10 cellular contexts compared by ENCODE assay signal in genomic region chr5:64594601-64595518, GRCh38.
DNase-seq lines count a peak whose midpoint lies in the region; TF ChIP-seq lines count a peak whose summit lies in the region.
"Had no signal": no experiment of that assay in that cellular context is flagged by ENCODE, and none has a peak within 500 bp of the region (broad histone marks: within the 10 kb centered on the region; RNA-seq: fewer than 3 reads in every experiment).

No MANE protein-coding gene starts in this region.

- no peak for TF ChIP-seq POLR2A in testis (IDR thresholded peaks at IDR 0.05)

- no peak overlapping the region for H2AFZ ChIP-seq in SK-N-SH (ENCODE audit: low read depth)

- no peaks in the 10 kb centered on the region for H4K20me1 ChIP-seq in SK-N-SH (ENCODE audit: insufficient read depth)

- H3K27ac ChIP-seq in SK-N-SH (ENCODE audit: low read depth in 2 of 2, low read length in 1 of 2) = no peak overlapping the region
- no peak overlapping the region for H3K27ac ChIP-seq in cardiac muscle cell
- peak overlapping the region; percentile 19 to 32 for H3K27ac ChIP-seq in testis

- no peaks in the 10 kb centered on the region for H3F3A ChIP-seq in SK-N-SH (replicated peaks; ENCODE audit: insufficient read depth)

- TF ChIP-seq RAD21 in SK-N-SH (IDR thresholded peaks at IDR 0.05; ENCODE audit: low read length) = 0 out of 2 replicates have a peak, but pooled peaks have one; percentile 5

- DNase-seq in NCI-H2227 (lab: John Stamatoyannopoulos, UW; ENCODE audit: unreplicated experiment) (peak; percentile 3), NCI-H2227 treated with DMSO at 0.1 percent for 48 hours (lab: John Stamatoyannopoulos, UW) (no peak), SK-N-SH (no peak), cardiac muscle cell (ENCODE audit: low read depth in 1 of 2, low spot score in 1 of 2) (peak; percentile 7 to 35), testis (peak; percentile 26), NCI-H2196 treated with DMSO at 0.1 percent for 48 hours (lab: John Stamatoyannopoulos, UW; ENCODE audit: unreplicated experiment) (no peak), DMS79 (lab: John Stamatoyannopoulos, UW) (no peak), NCI-H1048 (lab: John Stamatoyannopoulos, UW) (no peak)
- DNase-seq: NCI-H2107, retina had no signal

- POLR2A ChIA-PET in SK-N-SH (lab: Yijun Ruan, JAX) = no interaction called here

- H3K79me2 ChIP-seq in SK-N-SH (ENCODE audit: insufficient read depth) = no peaks in the 10 kb centered on the region

- WGBS in SK-N-SH (ENCODE audit: low lambda C conversion rate) = 2% methylated on average over 5 of the region's 5 CpGs
- 53 to 55% methylated on average over 5 of the region's 5 CpGs for WGBS in testis, 2 donors

- H3K27me3 ChIP-seq in SK-N-SH (ENCODE audit: insufficient read depth) (peaks cover 13% of the 10 kb centered on the region; the same call in 1 of the 2 replicates), cardiac muscle cell (no peaks in the 10 kb centered on the region), testis (no peaks in the 10 kb centered on the region)

- no peaks in the 10 kb centered on the region for H3K9me2 ChIP-seq in SK-N-SH

- CTCF ChIA-PET in SK-N-SH (lab: Yijun Ruan, JAX) = interaction anchor here (1.1 to 1.6 kb wide), 4 partner anchors 10 to 366 kb away, joined by 3 to 6 read pairs (median 4); no protein-coding TSS in a partner anchor

- H3K9me3 ChIP-seq in SK-N-SH (no peaks in the 10 kb centered on the region), cardiac muscle cell (ENCODE audit: low read depth) (no peaks in the 10 kb centered on the region), testis (no peaks in the 10 kb centered on the region)

- H3K4me2 ChIP-seq in SK-N-SH = no peak overlapping the region

- no peaks in the 10 kb centered on the region for H3K36me3 ChIP-seq in SK-N-SH (replicated peaks in 1 of 2; ENCODE audit: control insufficient read depth in 1 of 2, insufficient read depth in 2 of 2, low read length in 1 of 2)
- H3K36me3 ChIP-seq in cardiac muscle cell = no peaks in the 10 kb centered on the region
- H3K36me3 ChIP-seq in testis (ENCODE audit: low read depth, missing control alignments) = no peaks in the 10 kb centered on the region

- peak; percentile 34; the same call in 1 of the 2 replicates for TF ChIP-seq CTCF in SK-N-SH (IDR thresholded peaks at IDR 0.05)
- TF ChIP-seq CTCF in cardiac muscle cell (IDR thresholded peaks at IDR 0.05; ENCODE audit: low read depth, low read length) = peak; percentile 31
- TF ChIP-seq CTCF in testis (IDR thresholded peaks at IDR 0.05) = peak; percentile 43 to 51 (median 50)

- intact Hi-C loops in testis (cut with DNase I; ENCODE audit: low total_unique reads) = loop anchor here (10.0 kb wide), 1 partner anchor 90 kb away; the partner anchor contains the start of gene RGS7BP

- TF ChIP-seq EP300 in SK-N-SH (IDR thresholded peaks at IDR 0.05; ENCODE audit: borderline replicate concordance in 1 of 2, low read depth in 1 of 2, low read length in 1 of 2) = no peak

- H3K9ac ChIP-seq in SK-N-SH = no peak overlapping the region

- H3K4me1 ChIP-seq in SK-N-SH (ENCODE audit: control insufficient read depth in 1 of 2, insufficient read depth in 2 of 2, low read depth in 1 of 2, low read length in 1 of 2) = no peaks in the 10 kb centered on the region
- H3K4me1 ChIP-seq in cardiac muscle cell (ENCODE audit: low read depth) = no peaks in the 10 kb centered on the region
- H3K4me1 ChIP-seq in testis = peaks cover 10% of the 10 kb centered on the region

- H3K4me3 ChIP-seq in SK-N-SH (ENCODE audit: low read depth in 2 of 2, low read length in 1 of 2) = no peak overlapping the region
- H3K4me3 ChIP-seq in cardiac muscle cell = no peak overlapping the region
- H3K4me3 ChIP-seq in testis = no peak overlapping the region

TF ChIP-seq in SK-N-SH, 30 proteins besides CTCF, POLR2A, EP300 and RAD21:
- no peak for TF ChIP-seq NRF1 (IDR thresholded peaks at IDR 0.05; ENCODE audit: low read depth, low read length)
- TF ChIP-seq, protein P1, sequence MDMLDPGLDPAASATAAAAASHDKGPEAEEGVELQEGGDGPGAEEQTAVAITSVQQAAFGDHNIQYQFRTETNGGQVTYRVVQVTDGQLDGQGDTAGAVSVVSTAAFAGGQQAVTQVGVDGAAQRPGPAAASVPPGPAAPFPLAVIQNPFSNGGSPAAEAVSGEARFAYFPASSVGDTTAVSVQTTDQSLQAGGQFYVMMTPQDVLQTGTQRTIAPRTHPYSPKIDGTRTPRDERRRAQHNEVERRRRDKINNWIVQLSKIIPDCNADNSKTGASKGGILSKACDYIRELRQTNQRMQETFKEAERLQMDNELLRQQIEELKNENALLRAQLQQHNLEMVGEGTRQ (IDR thresholded peaks at IDR 0.05; ENCODE audit: borderline replicate concordance, low read depth, low read length) = no peak
- no peak for TF ChIP-seq PBX3 (IDR thresholded peaks at IDR 0.05)
- no peak for TF ChIP-seq TAF1 (IDR thresholded peaks at IDR 0.05; ENCODE audit: borderline replicate concordance, low read depth, low read length)
- no peak for TF ChIP-seq IRF3 (IDR thresholded peaks at IDR 0.05; ENCODE audit: low read depth, low read length)
- no peak for TF ChIP-seq FOSL2 (IDR thresholded peaks at IDR 0.05; ENCODE audit: borderline replicate concordance, low read depth)
- TF ChIP-seq, protein P2, sequence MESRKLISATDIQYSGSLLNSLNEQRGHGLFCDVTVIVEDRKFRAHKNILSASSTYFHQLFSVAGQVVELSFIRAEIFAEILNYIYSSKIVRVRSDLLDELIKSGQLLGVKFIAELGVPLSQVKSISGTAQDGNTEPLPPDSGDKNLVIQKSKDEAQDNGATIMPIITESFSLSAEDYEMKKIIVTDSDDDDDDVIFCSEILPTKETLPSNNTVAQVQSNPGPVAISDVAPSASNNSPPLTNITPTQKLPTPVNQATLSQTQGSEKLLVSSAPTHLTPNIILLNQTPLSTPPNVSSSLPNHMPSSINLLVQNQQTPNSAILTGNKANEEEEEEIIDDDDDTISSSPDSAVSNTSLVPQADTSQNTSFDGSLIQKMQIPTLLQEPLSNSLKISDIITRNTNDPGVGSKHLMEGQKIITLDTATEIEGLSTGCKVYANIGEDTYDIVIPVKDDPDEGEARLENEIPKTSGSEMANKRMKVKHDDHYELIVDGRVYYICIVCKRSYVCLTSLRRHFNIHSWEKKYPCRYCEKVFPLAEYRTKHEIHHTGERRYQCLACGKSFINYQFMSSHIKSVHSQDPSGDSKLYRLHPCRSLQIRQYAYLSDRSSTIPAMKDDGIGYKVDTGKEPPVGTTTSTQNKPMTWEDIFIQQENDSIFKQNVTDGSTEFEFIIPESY (IDR thresholded peaks at IDR 0.05; ENCODE audit: borderline replicate concordance, low read depth) = no peak
- TF ChIP-seq TCF12 (IDR thresholded peaks at IDR 0.05) = no peak
- no peak for TF ChIP-seq USF1 (IDR thresholded peaks at IDR 0.05; ENCODE audit: borderline replicate concordance, low read depth)
- TF ChIP-seq RFX5 (IDR thresholded peaks at IDR 0.05; ENCODE audit: low read length) = no peak
- no peak for TF ChIP-seq NFIC (IDR thresholded peaks at IDR 0.05; ENCODE audit: borderline replicate concordance)
- no peak for TF ChIP-seq FOXM1 (IDR thresholded peaks at IDR 0.05; ENCODE audit: low read depth)
- no peak for TF ChIP-seq YY1 (IDR thresholded peaks at IDR 0.05; ENCODE audit: low read depth)
- no peak for TF ChIP-seq JUND (IDR thresholded peaks at IDR 0.05)
- TF ChIP-seq MEF2A (IDR thresholded peaks at IDR 0.05; ENCODE audit: borderline replicate concordance, low read depth) = no peak
- TF ChIP-seq MAX (IDR thresholded peaks at IDR 0.05; ENCODE audit: low read depth) = no peak
- no peak for TF ChIP-seq SIN3A (IDR thresholded peaks at IDR 0.05; ENCODE audit: borderline replicate concordance, low read depth, low read length)
- no peak for TF ChIP-seq FOXJ3 (CRISPR knock-in tag; IDR thresholded peaks at IDR 0.05)
- no peak for TF ChIP-seq GATA2 (CRISPR knock-in tag; IDR thresholded peaks at IDR 0.05)
- TF ChIP-seq MXI1 (IDR thresholded peaks at IDR 0.05; ENCODE audit: low read depth, low read length) = no peak

Comparison
In these comparisons a context has a peak if more than half of its experiments do, and no peak if none do; other contexts are left out.
1. DNase-seq: peak in NCI-H2227 (single experiment), cardiac muscle cell (2 of 2) and testis (single experiment); none in NCI-H2227 treated with DMSO at 0.1 percent for 48 hours (single experiment), SK-N-SH (single experiment), NCI-H2196 treated with DMSO at 0.1 percent for 48 hours (single experiment), DMS79 (single experiment) and NCI-H1048 (single experiment).
2. H3K27ac ChIP-seq: peak in testis (2 of 2); none in SK-N-SH (0 of 2) and cardiac muscle cell (single experiment).
3. Peak in every context shown above with its lines, with median percentiles within 50 percentile points of each other: CTCF ChIP-seq.